ENCODE assay signal across 1 cellular context in genomic region chr17:32960815-32961214, GRCh38.
TF ChIP-seq lines count a peak whose summit lies in the region.

No MANE protein-coding gene starts in this region.

TF ChIP-seq in GM23338, 12 proteins besides CTCF, POLR2A, EP300 and RAD21 (continued from another document):
- TF ChIP-seq ZNF462 (CRISPR knock-in tag; IDR thresholded peaks at IDR 0.05) (no peak), POLR2AphosphoS5 (IDR thresholded peaks at IDR 0.05; ENCODE audit: low read depth) (no peak), EZH2phosphoT487 (IDR thresholded peaks at IDR 0.05; ENCODE audit: unreplicated experiment) (no peak), ZNF331 (CRISPR knock-in tag; IDR thresholded peaks at IDR 0.05; ENCODE audit: low read depth) (no peak), JUNB (IDR thresholded peaks at IDR 0.05; ENCODE audit: unreplicated experiment) (no peak), NANOG (IDR thresholded peaks at IDR 0.05; ENCODE audit: borderline replicate concordance) (no peak), STAT1 (IDR thresholded peaks at IDR 0.05; ENCODE audit: unreplicated experiment) (no peak), REST (IDR thresholded peaks at IDR 0.05; ENCODE audit: unreplicated experiment) (no peak), ETS1 (IDR thresholded peaks at IDR 0.05) (no peak), EZH2 (IDR thresholded peaks at IDR 0.05; ENCODE audit: low read depth, unreplicated experiment) (no peak)
